ENCODE assay signal across 29 cellular contexts in genomic region chr2:167126165-167126564, GRCh38.
"Had no signal": no experiment of that assay in that cellular context is flagged by ENCODE, and none has a peak within 500 bp of the region (broad histone marks: within the 10 kb centered on the region; RNA-seq: fewer than 3 reads in every experiment).

No MANE protein-coding gene starts in this region.

- H3K9me3 ChIP-seq: stomach, suprapubic skin, testis, thoracic aorta, thyroid gland, tibial artery, tibial nerve, transverse colon, upper lobe of left lung, upper lobe of right lung, uterus, vagina had no signal

- H3K27ac Mint-ChIP-seq: stimulated activated effector memory CD8-positive, alpha-beta T cell treated with anti-CD3 and anti-CD28 coated beads, Interleukin-12 subunit alpha, Interleukin-12 subunit beta, amount 100 ng/mL, for 72 hours; stimulated activated memory B cell treated with anti-CD40 and anti-IgM and Interleukin-4, amounts not matched to agents 10 μg/mL and 1 μg/mL and 100 μg/mL, for 72 hours; stimulated activated naive B cell treated with anti-CD40 and anti-IgM and Interleukin-4, amounts not matched to agents 10 μg/mL and 1 μg/mL and 100 μg/mL, for 72 hours; stimulated activated naive CD8-positive, alpha-beta T cell treated with anti-CD3 and anti-CD28 coated beads, Interleukin-15, amount 100 ng/mL, for 72 hours; stimulated activated naive CD8-positive, alpha-beta T cell treated with anti-CD3 and anti-CD28 coated beads, Interleukin-15, Interleukin-2, amounts not matched to agents 100 ng/mL and 50 ng/mL, for 24 hours; type B pancreatic cell had no signal

- H3K27me3 ChIP-seq: stomach, suprapubic skin, testis, thyroid gland, tibial artery, tibial nerve, transverse colon, upper lobe of left lung, upper lobe of right lung, uterus, vagina had no signal

- H3K27ac ChIP-seq: stomach, suprapubic skin, testis, thoracic aorta, thyroid gland, tibial artery, tibial nerve, transverse colon, upper lobe of left lung, upper lobe of right lung, uterus, vagina had no signal

- H3K36me3 ChIP-seq: stomach, suprapubic skin, thoracic aorta, thyroid gland, tibial artery, tibial nerve, transverse colon, upper lobe of left lung, upper lobe of right lung, uterus, vagina had no signal

- H3K4me1 ChIP-seq: stomach, suprapubic skin, testis, thyroid gland, tibial artery, tibial nerve, transverse colon, upper lobe of left lung, upper lobe of right lung, uterus, vagina had no signal

- DNase-seq: stimulated activated CD4-positive, alpha-beta T cell treated with anti-CD3 and anti-CD28 coated beads, Interleukin-2, amount 100 ng/mL, for 48 hours; stimulated activated CD4-positive, alpha-beta T cell treated with anti-CD3 and anti-CD28 coated beads, Interleukin-4, amount 100 ng/mL, for 1 hour; stimulated activated CD4-positive, alpha-beta T cell treated with anti-CD3 and anti-CD28 coated beads, Interleukin-4, amount 100 ng/mL, for 24 hours; stimulated activated CD4-positive, alpha-beta T cell treated with anti-CD3 and anti-CD28 coated beads, Interleukin-4, amount 100 ng/mL, for 4 hours; stimulated activated CD8-positive, alpha-beta memory T cell treated with anti-CD3 and anti-CD28 coated beads, Interleukin-4, amount 100 ng/mL, for 48 hours; stimulated activated naive B cell treated with anti-CD40 and anti-IgM and Interleukin-4, amounts not matched to agents 10 μg/mL and 1 μg/mL and 100 μg/mL, for 72 hours; stimulated activated naive CD4-positive, alpha-beta T cell; stimulated activated naive CD4-positive, alpha-beta T cell treated with Interleukin-2 at 50 U/mL for 16 hours; stimulated activated naive CD8-positive, alpha-beta T cell treated with anti-CD3 and anti-CD28 coated beads, Interleukin-15, amount 100 ng/mL, for 72 hours; stimulated activated naive CD8-positive, alpha-beta T cell treated with anti-CD3 and anti-CD28 coated beads, Interleukin-15, Interleukin-2, amounts not matched to agents 100 U/mL and 50 U/mL, for 24 hours; stomach; substantia nigra; testis; thyroid gland; tibial artery; transverse colon; trophoblast cell; upper lobe of left lung; upper lobe of right lung; uterus had no signal

- H3K4me1 Mint-ChIP-seq: stimulated activated effector memory CD8-positive, alpha-beta T cell treated with anti-CD3 and anti-CD28 coated beads, Interleukin-12 subunit alpha, Interleukin-12 subunit beta, amount 100 ng/mL, for 72 hours; stimulated activated memory B cell treated with anti-CD40 and anti-IgM and Interleukin-4, amounts not matched to agents 10 μg/mL and 1 μg/mL and 100 μg/mL, for 72 hours; stimulated activated naive B cell treated with anti-CD40 and anti-IgM and Interleukin-4, amounts not matched to agents 10 μg/mL and 1 μg/mL and 100 μg/mL, for 72 hours; stimulated activated naive CD8-positive, alpha-beta T cell treated with anti-CD3 and anti-CD28 coated beads, Interleukin-15, amount 100 ng/mL, for 72 hours had no signal

- H3K4me3 Mint-ChIP-seq: stimulated activated effector memory CD8-positive, alpha-beta T cell treated with anti-CD3 and anti-CD28 coated beads, Interleukin-12 subunit alpha, Interleukin-12 subunit beta, amount 100 ng/mL, for 72 hours; stimulated activated memory B cell treated with anti-CD40 and anti-IgM and Interleukin-4, amounts not matched to agents 10 μg/mL and 1 μg/mL and 100 μg/mL, for 72 hours; stimulated activated naive B cell treated with anti-CD40 and anti-IgM and Interleukin-4, amounts not matched to agents 10 μg/mL and 1 μg/mL and 100 μg/mL, for 72 hours; stimulated activated naive CD8-positive, alpha-beta T cell treated with anti-CD3 and anti-CD28 coated beads, Interleukin-15, amount 100 ng/mL, for 72 hours; stimulated activated naive CD8-positive, alpha-beta T cell treated with anti-CD3 and anti-CD28 coated beads, Interleukin-15, Interleukin-2, amounts not matched to agents 100 ng/mL and 50 ng/mL, for 24 hours; type B pancreatic cell had no signal

- H3K27me3 Mint-ChIP-seq: stimulated activated memory B cell treated with anti-CD40 and anti-IgM and Interleukin-4, amounts not matched to agents 10 μg/mL and 1 μg/mL and 100 μg/mL, for 72 hours; stimulated activated naive B cell treated with anti-CD40 and anti-IgM and Interleukin-4, amounts not matched to agents 10 μg/mL and 1 μg/mL and 100 μg/mL, for 72 hours; stimulated activated naive CD8-positive, alpha-beta T cell treated with anti-CD3 and anti-CD28 coated beads, Interleukin-15, amount 100 ng/mL, for 72 hours; stimulated activated naive CD8-positive, alpha-beta T cell treated with anti-CD3 and anti-CD28 coated beads, Interleukin-15, Interleukin-2, amounts not matched to agents 100 ng/mL and 50 ng/mL, for 24 hours; type B pancreatic cell had no signal

- ATAC-seq: stimulated activated effector memory CD8-positive, alpha-beta T cell treated with anti-CD3 and anti-CD28 coated beads, Interleukin-12 subunit alpha, Interleukin-12 subunit beta, amount 100 ng/mL, for 72 hours; stimulated activated memory B cell treated with anti-CD40 and anti-IgM and Interleukin-4, amounts not matched to agents 10 μg/mL and 1 μg/mL and 100 μg/mL, for 72 hours; stimulated activated naive B cell treated with anti-CD40 and anti-IgM and Interleukin-4, amounts not matched to agents 10 μg/mL and 1 μg/mL and 100 μg/mL, for 72 hours; stimulated activated naive CD8-positive, alpha-beta T cell treated with anti-CD3 and anti-CD28 coated beads, Interleukin-15, amount 100 ng/mL, for 72 hours; stimulated activated naive CD8-positive, alpha-beta T cell treated with anti-CD3 and anti-CD28 coated beads, Interleukin-15, Interleukin-2, amounts not matched to agents 100 U/mL and 50 U/mL, for 24 hours; upper lobe of right lung had no signal

- FAIRE-seq: urothelium cell line had no signal

- H3K36me3 Mint-ChIP-seq: stimulated activated effector memory CD8-positive, alpha-beta T cell treated with anti-CD3 and anti-CD28 coated beads, Interleukin-12 subunit alpha, Interleukin-12 subunit beta, amount 100 ng/mL, for 72 hours; stimulated activated memory B cell treated with anti-CD40 and anti-IgM and Interleukin-4, amounts not matched to agents 10 μg/mL and 1 μg/mL and 100 μg/mL, for 72 hours; stimulated activated naive B cell treated with anti-CD40 and anti-IgM and Interleukin-4, amounts not matched to agents 10 μg/mL and 1 μg/mL and 100 μg/mL, for 72 hours; type B pancreatic cell had no signal

- H3K4me3 ChIP-seq: stomach, suprapubic skin, testis, thoracic aorta, thyroid gland, tibial artery, tibial nerve, transverse colon, upper lobe of left lung, upper lobe of right lung, uterus, vagina had no signal

- H3K9me3 Mint-ChIP-seq: stimulated activated memory B cell treated with anti-CD40 and anti-IgM and Interleukin-4, amounts not matched to agents 10 μg/mL and 1 μg/mL and 100 μg/mL, for 72 hours; stimulated activated naive B cell treated with anti-CD40 and anti-IgM and Interleukin-4, amounts not matched to agents 10 μg/mL and 1 μg/mL and 100 μg/mL, for 72 hours; stimulated activated naive CD8-positive, alpha-beta T cell treated with anti-CD3 and anti-CD28 coated beads, Interleukin-15, amount 100 ng/mL, for 72 hours; stimulated activated naive CD8-positive, alpha-beta T cell treated with anti-CD3 and anti-CD28 coated beads, Interleukin-15, Interleukin-2, amounts not matched to agents 100 ng/mL and 50 ng/mL, for 24 hours; type B pancreatic cell had no signal
